Comparison of ENCODE assay signal across 8 cellular contexts in the genomic region with DNA sequence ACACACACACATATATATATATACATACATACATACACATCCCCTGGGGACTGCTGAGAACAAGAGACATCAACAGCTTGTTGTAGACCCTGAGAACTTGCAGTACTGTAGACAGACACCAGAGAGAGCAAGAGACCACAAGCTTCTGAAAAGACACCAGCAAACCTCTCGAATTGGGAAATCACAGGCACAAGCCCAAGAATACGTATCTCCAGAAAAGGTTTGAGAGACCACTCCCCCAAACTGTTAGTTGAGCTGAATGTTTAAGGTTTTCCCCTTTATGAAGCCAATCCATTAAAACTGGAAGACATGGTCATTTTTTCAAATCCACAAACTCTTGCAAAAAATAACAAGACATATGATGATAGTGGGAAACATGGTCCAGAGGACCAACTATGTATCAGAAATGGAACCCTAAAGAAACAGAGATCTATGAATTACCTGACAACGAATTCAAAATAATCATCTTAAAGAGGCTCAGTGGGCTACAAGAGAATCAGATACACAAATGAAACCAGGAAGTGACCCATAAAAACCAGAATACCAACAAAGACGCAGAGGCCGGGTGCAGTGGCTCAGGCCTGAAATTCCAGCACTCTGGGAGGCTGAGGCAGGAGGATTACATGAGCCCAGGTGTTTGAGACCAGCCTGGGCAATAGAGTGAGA. TPM values are rescaled to one million over a fixed set of nuclear protein-coding genes. Genes with fewer than 3 reads are reported as not detected.
DNase-seq lines count a peak whose midpoint lies in the region; ATAC-seq and TF ChIP-seq lines count a peak whose summit lies in the region.

No MANE protein-coding gene starts in this region.

- H3K27ac ChIP-seq in parathyroid adenoma, result no peak overlapping the region

- H3K4me1 ChIP-seq in parathyroid adenoma, result no peaks in the 10 kb centered on the region

- peak; percentile 63 for TF ChIP-seq CTCF in parathyroid adenoma (IDR thresholded peaks at IDR 0.05)

- no peaks in the 10 kb centered on the region for H3K27me3 Mint-ChIP-seq in activated naive CD4-positive, alpha-beta T cell treated with anti-CD3 and anti-CD28 coated beads for 36 hours (ENCODE audit: low read depth)

- CTCF ChIA-PET in activated naive CD4-positive, alpha-beta T cell treated with anti-CD3 and anti-CD28 coated beads for 36 hours (lab: Charles Lee), result interaction anchor here (0.6 to 17.2 kb wide), 28 partner anchors 9 to 339 kb away, joined by 3 to 441 read pairs (median 3); no protein-coding TSS in a partner anchor

- H3K9me3 ChIP-seq in parathyroid adenoma (ENCODE audit: control insufficient read depth, low read length), result no peaks in the 10 kb centered on the region

- H3K9ac ChIP-seq in parathyroid adenoma, result no peak overlapping the region

- H3K36me3 ChIP-seq in parathyroid adenoma (ENCODE audit: control insufficient read depth, insufficient read depth, low read length), result no peaks in the 10 kb centered on the region

- no peaks in the 10 kb centered on the region for H3K36me3 Mint-ChIP-seq in activated naive CD4-positive, alpha-beta T cell treated with anti-CD3 and anti-CD28 coated beads for 36 hours (ENCODE audit: low read depth)

- no peak overlapping the region for H3K4me2 ChIP-seq in parathyroid adenoma (ENCODE audit: low read length)

- peaks cover 2% of the 10 kb centered on the region for H3K4me1 Mint-ChIP-seq in activated naive CD4-positive, alpha-beta T cell treated with anti-CD3 and anti-CD28 coated beads for 36 hours (ENCODE audit: low read depth)

- H3K9me3 Mint-ChIP-seq in activated naive CD4-positive, alpha-beta T cell treated with anti-CD3 and anti-CD28 coated beads for 36 hours, result peaks cover 1% of the 10 kb centered on the region

- DNase-seq in DMS153 (lab: John Stamatoyannopoulos, UW) (peak; percentile 59), HT1080 (ENCODE audit: low read depth) (peak; percentile 70), NOMO-1 (lab: John Stamatoyannopoulos, UW; ENCODE audit: unreplicated experiment in 2 of 2) (peak; percentile 29 to 70), glomerular visceral epithelial cell (ENCODE audit: extremely low spot score) (peak; percentile 81)
- peak; percentile 76 for DNase-seq in activated naive CD4-positive, alpha-beta T cell treated with anti-CD3 and anti-CD28 coated beads for 36 hours

- H3K27ac Mint-ChIP-seq in activated naive CD4-positive, alpha-beta T cell treated with anti-CD3 and anti-CD28 coated beads for 36 hours, result no peak overlapping the region

- no peaks in the 10 kb centered on the region for H3K27me3 ChIP-seq in parathyroid adenoma (ENCODE audit: control insufficient read depth, insufficient read depth, low read length)

- H3K4me3 ChIP-seq in parathyroid adenoma (ENCODE audit: low read depth, low read length), result no peak overlapping the region

- H2AFZ ChIP-seq in parathyroid adenoma, result no peak overlapping the region

- no peaks in the 10 kb centered on the region for H3K79me2 ChIP-seq in parathyroid adenoma

- no peak for ATAC-seq in HG02973 (IDR thresholded peaks at IDR 0.05; ENCODE audit: unreplicated experiment)
- ATAC-seq in GM19455 (IDR thresholded peaks at IDR 0.05; ENCODE audit: unreplicated experiment), result no peak

- intact Hi-C loops in activated naive CD4-positive, alpha-beta T cell treated with anti-CD3 and anti-CD28 coated beads for 36 hours (cut with micrococcal nuclease), result loop anchor here (1.0 to 2.0 kb wide), 3 partner anchors 135 to 501 kb away; no protein-coding TSS in a partner anchor

- no peak overlapping the region for H3K4me3 Mint-ChIP-seq in activated naive CD4-positive, alpha-beta T cell treated with anti-CD3 and anti-CD28 coated beads for 36 hours

RNA-seq across cellular contexts. Expression of gene SLC2A1, which starts 45.1 kb away (rescaled TPM):
- total RNA-seq in HT1080 (2014; rRNA removed; shearing (Covaris generic)), result 166 and 204 TPM in 2 replicates
- 199 and 260 TPM in 2 replicates for polyA plus RNA-seq in HT1080 (2015; cell fraction: cytosol; rRNA removed)
- 463 and 503 TPM in 2 replicates for polyA plus RNA-seq in HT1080 (2015; cell fraction: nucleus; rRNA removed)
- 10 to 100 TPM; 21.2 to 22.7 TPM for total RNA-seq in activated naive CD4-positive, alpha-beta T cell treated with anti-CD3 and anti-CD28 coated beads for 36 hours
